ENCODE assay signal across 8 cellular contexts in the genomic region with DNA sequence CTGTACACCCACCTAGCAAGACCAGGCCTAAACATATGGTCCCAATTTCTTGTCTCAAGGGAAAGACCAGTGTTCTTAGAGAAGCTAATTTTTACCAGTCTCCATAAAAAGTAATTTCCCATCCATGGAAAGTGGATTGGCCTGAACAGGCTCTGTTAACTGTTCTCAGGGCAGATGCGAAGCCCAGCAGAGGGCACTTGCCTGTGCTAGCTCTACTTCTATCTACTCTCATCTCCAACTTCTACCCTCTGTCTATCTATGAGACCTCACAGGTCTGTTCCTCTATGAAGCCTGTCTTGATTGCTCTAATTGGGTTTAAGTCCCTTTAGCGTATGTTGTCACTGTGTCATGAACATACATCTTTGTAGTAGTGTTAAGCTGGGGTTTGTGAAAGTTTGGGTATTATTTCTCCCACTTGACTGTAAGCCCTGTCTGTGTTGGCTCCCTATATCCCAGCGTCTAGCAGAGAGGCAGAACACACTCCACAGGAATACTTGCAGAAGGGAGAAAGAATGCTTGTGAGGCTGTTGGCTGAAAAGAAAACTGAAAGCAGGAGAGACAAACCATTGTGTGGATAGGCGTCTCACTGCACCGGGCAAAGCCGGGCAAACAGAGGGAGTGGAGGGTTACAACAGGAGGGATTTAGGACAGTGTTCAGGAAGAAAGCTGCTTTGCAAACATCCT.
DNase-seq lines count a peak whose midpoint lies in the region; ATAC-seq and TF ChIP-seq lines count a peak whose summit lies in the region.

No MANE protein-coding gene starts in this region.

- peak; percentile 58 for TF ChIP-seq CTCF in LNCaP clone FGC (IDR thresholded peaks at IDR 0.05; ENCODE audit: control insufficient read depth, extremely low read depth, insufficient read depth)
- peak; percentile 62 for TF ChIP-seq CTCF in epithelial cell of esophagus (IDR thresholded peaks at IDR 0.05; ENCODE audit: insufficient read depth, low read depth, low read length, missing control alignments)
- TF ChIP-seq CTCF in BE2C (IDR thresholded peaks at IDR 0.05; ENCODE audit: low read depth, low read length), result no peak

- H3K27ac Mint-ChIP-seq in naive B cell (peak overlapping the region in 2 of 6 donors; percentile 66 to 72), immature natural killer cell (peak overlapping the region in 1 of 6 donors; percentile 26)

- H3K9me3 ChIP-seq in BE2C, result no peaks in the 10 kb centered on the region

- H3K27me3 ChIP-seq in BE2C, result no peaks in the 10 kb centered on the region

- no peak overlapping the region for H3K4me3 ChIP-seq in LNCaP clone FGC (ENCODE audit: low read depth, low read length)
- H3K4me3 ChIP-seq in epithelial cell of esophagus (ENCODE audit: low read length), result no peak overlapping the region
- no peak overlapping the region for H3K4me3 ChIP-seq in BE2C (ENCODE audit: low read depth, low read length)

- no peaks in the 10 kb centered on the region for H3K4me1 ChIP-seq in BE2C

- peak overlapping the region; percentile 21 to 93 (median 78) for H3K4me3 Mint-ChIP-seq in naive B cell
- H3K4me3 Mint-ChIP-seq in immature natural killer cell, result peak overlapping the region in 2 of 5 donors; percentile 1 to 5

- H3K36me3 Mint-ChIP-seq in naive B cell (no peaks in the 10 kb centered on the region), immature natural killer cell (no peaks in the 10 kb centered on the region)

- H3K27me3 Mint-ChIP-seq in naive B cell (peaks cover 0 to 8% (median 0%) of the 10 kb centered on the region in 3 donors), immature natural killer cell (ENCODE audit: low read depth in 3 of 3) (peaks cover 2 to 11% (median 11%) of the 10 kb centered on the region in 3 donors)

- H3K4me1 Mint-ChIP-seq in naive B cell (peaks cover 15 to 33% (median 31%) of the 10 kb centered on the region in 3 donors), immature natural killer cell (peaks cover 17 to 19% of the 10 kb centered on the region in 2 donors)

- H3K36me3 ChIP-seq in BE2C, result no peaks in the 10 kb centered on the region

- DNase-seq in AG08396 (ENCODE audit: low spot score) (peak; percentile 40), LNCaP clone FGC (ENCODE audit: low read depth) (no peak), epithelial cell of esophagus (ENCODE audit: low read depth) (peak; percentile 53), naive B cell (no peak), immature natural killer cell (no peak), BE2C (no peak)
- DNase-seq in stimulated activated CD4-positive, alpha-beta T cell treated with anti-CD3 and anti-CD28 coated beads, Interleukin-2, amount 100 ng/mL, for 24 hours, result no peak

- no peak for ATAC-seq in naive B cell (ENCODE audit: low read depth in 2 of 2)
- ATAC-seq in HG03095 (IDR thresholded peaks at IDR 0.05; ENCODE audit: unreplicated experiment), result no peak

- H3K9me3 Mint-ChIP-seq in naive B cell (no peaks in the 10 kb centered on the region), immature natural killer cell (no peaks in the 10 kb centered on the region)

Comparison
In these comparisons a context has a peak if more than half of its experiments do, and no peak if none do; other contexts are left out.
1. DNase-seq: peak in AG08396 (single experiment) and epithelial cell of esophagus (single experiment); none in LNCaP clone FGC (single experiment), naive B cell (single experiment), immature natural killer cell (0 of 3), BE2C (single experiment) and stimulated activated CD4-positive, alpha-beta T cell treated with anti-CD3 and anti-CD28 coated beads, Interleukin-2, amount 100 ng/mL, for 24 hours (0 of 2).